Comparison of ENCODE assay signal across 17 cellular contexts in the genomic region with DNA sequence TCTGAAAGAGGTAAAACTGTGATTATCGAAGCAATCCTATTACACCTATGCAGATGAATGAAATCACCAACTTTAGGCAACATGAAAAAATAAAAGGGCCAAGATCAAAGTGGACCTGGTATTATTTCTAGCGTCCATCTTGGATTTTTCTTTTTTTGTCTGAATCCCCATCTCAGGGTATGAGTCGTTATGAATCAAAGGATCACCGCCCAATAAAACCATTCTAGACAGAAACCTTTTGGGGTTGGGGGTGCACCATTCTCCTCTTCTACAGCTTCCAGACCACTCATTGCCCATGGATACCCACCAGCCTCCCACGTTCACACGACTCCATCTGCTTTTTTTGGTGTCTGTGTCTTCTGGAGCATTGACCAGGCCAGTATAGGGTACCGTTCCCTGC. TPM values are rescaled to one million over a fixed set of nuclear protein-coding genes. Genes with fewer than 3 reads are reported as not detected.
DNase-seq lines count a peak whose midpoint lies in the region; ATAC-seq and TF ChIP-seq lines count a peak whose summit lies in the region.
"Had no signal": no experiment of that assay in that cellular context is flagged by ENCODE, and none has a peak within 500 bp of the region (broad histone marks: within the 10 kb centered on the region; RNA-seq: fewer than 3 reads in every experiment).

No MANE protein-coding gene starts in this region.

- H3K27ac ChIP-seq in AG04450 (ENCODE audit: low read depth, low read length) (peak overlapping the region; percentile 97), RWPE1 (peak overlapping the region; percentile 42), gastroesophageal sphincter (peak overlapping the region; percentile 68 to 84 (median 83)), smooth muscle cell (ENCODE audit: low read depth) (peak overlapping the region; percentile 92), foreskin keratinocyte (no peak overlapping the region)
- H3K27ac ChIP-seq: upper lobe of right lung had no signal

- no peak overlapping the region for H3K4me3 ChIP-seq in AG04450 (ENCODE audit: low read depth, low read length)
- H3K4me3 ChIP-seq in gastroesophageal sphincter = no peak overlapping the region
- H3K4me3 ChIP-seq in smooth muscle cell = no peak overlapping the region
- H3K4me3 ChIP-seq: upper lobe of right lung had no signal

- 94 to 99% methylated on average over 6 to 7 of the region's 7 CpGs for WGBS in gastroesophageal sphincter (ENCODE audit: low coverage in 1 of 2), 2 donors
- 89% methylated on average over 7 of the region's 7 CpGs for WGBS in smooth muscle cell (ENCODE audit: low lambda C conversion rate)

- TF ChIP-seq CTCF in AG04450 (IDR thresholded peaks at IDR 0.05; ENCODE audit: low read depth, low read length) (no peak), RWPE1 (conservative IDR thresholded peaks at IDR 0.05; ENCODE audit: low read depth) (no peak), gastroesophageal sphincter (IDR thresholded peaks at IDR 0.05) (no peak), smooth muscle cell (IDR thresholded peaks at IDR 0.05; ENCODE audit: borderline replicate concordance, insufficient read depth, poor library complexity, severe bottlenecking) (no peak), foreskin keratinocyte (conservative IDR thresholded peaks at IDR 0.05) (no peak)

- DNase-seq in AG04450 (ENCODE audit: low read depth, low spot score) (no peak), RWPE1 (ENCODE audit: low spot score) (no peak), smooth muscle cell (lab: John Stamatoyannopoulos, UW; ENCODE audit: unreplicated experiment) (no peak), NOMO-1 treated with DMSO at 0.1 percent for 48 hours (lab: John Stamatoyannopoulos, UW; ENCODE audit: unreplicated experiment) (no peak), foreskin keratinocyte (no peak), superior temporal gyrus (ENCODE audit: extremely low spot score) (no peak)
- DNase-seq: activated CD4-positive, CD25-positive, alpha-beta regulatory T cell treated with anti-CD3 and anti-CD28 coated beads, Interleukin-2, amount 50 U/mL, for 72 hours; activated naive CD4-positive, alpha-beta T cell treated with Interleukin-2 at 50 U/mL for 16 hours; AML-193; Calu3; effector CD8-positive, alpha-beta T cell; NCI-H2107; stimulated activated CD4-positive, alpha-beta T cell treated with anti-CD3 and anti-CD28 coated beads, Interleukin-4, amount 100 ng/mL, for 24 hours; upper lobe of right lung had no signal

- H3K4me1 ChIP-seq in gastroesophageal sphincter = peaks cover 17 to 98% (median 37%) of the 10 kb centered on the region in 3 donors
- peaks cover 18% of the 10 kb centered on the region for H3K4me1 ChIP-seq in smooth muscle cell (ENCODE audit: low read depth)
- peaks cover 36% of the 10 kb centered on the region for H3K4me1 ChIP-seq in foreskin keratinocyte
- H3K4me1 ChIP-seq: upper lobe of right lung had no signal

- H4K20me1 ChIP-seq in smooth muscle cell (ENCODE audit: low read depth) = peaks cover 35% of the 10 kb centered on the region

- H2AFZ ChIP-seq in smooth muscle cell (ENCODE audit: low read depth) = no peak overlapping the region

- POLR2A ChIA-PET in AG04450 (lab: Yijun Ruan, JAX) = interaction anchor here (1.0 kb wide), 1 partner anchor 16 kb away, joined by 4 read pairs; no protein-coding TSS in a partner anchor
- POLR2A ChIA-PET in RWPE1 (lab: Yijun Ruan, JAX; ENCODE audit: low non-redundant PET) = no interaction called here

- H3K9me3 ChIP-seq in AG04450 (ENCODE audit: control insufficient read depth, insufficient read depth, low read length) (no peaks in the 10 kb centered on the region), gastroesophageal sphincter (no peaks in the 10 kb centered on the region), smooth muscle cell (replicated peaks; ENCODE audit: low read depth) (no peaks in the 10 kb centered on the region)
- H3K9me3 ChIP-seq: upper lobe of right lung had no signal

- H3K4me2 ChIP-seq in smooth muscle cell = peak overlapping the region; percentile 44

- H3K27me3 ChIP-seq in AG04450 (ENCODE audit: control insufficient read depth, insufficient read depth, low read length) (no peaks in the 10 kb centered on the region), gastroesophageal sphincter (no peaks in the 10 kb centered on the region), smooth muscle cell (ENCODE audit: low read depth) (no peaks in the 10 kb centered on the region), foreskin keratinocyte (no peaks in the 10 kb centered on the region)
- H3K27me3 ChIP-seq: upper lobe of right lung had no signal

- peaks cover 31% of the 10 kb centered on the region for H3F3A ChIP-seq in smooth muscle cell (ENCODE audit: low read depth)

- TF ChIP-seq EP300 in gastroesophageal sphincter (IDR thresholded peaks at IDR 0.05) = no peak

- no peak for TF ChIP-seq POLR2A in gastroesophageal sphincter (IDR thresholded peaks at IDR 0.05)

- no peaks in the 10 kb centered on the region for H3K36me3 ChIP-seq in gastroesophageal sphincter
- H3K36me3 ChIP-seq in smooth muscle cell (ENCODE audit: low read depth) = no peaks in the 10 kb centered on the region
- H3K36me3 ChIP-seq: upper lobe of right lung had no signal

- ATAC-seq in gastroesophageal sphincter = no peak
- ATAC-seq in HG02678 (IDR thresholded peaks at IDR 0.05; ENCODE audit: unreplicated experiment) = no peak
- ATAC-seq in foreskin keratinocyte = no peak
- ATAC-seq: natural killer cell treated with Interleukin-12 subunit alpha and Interleukin-12 subunit beta and Interleukin-15 and Interleukin-18, amount 100 ng/mL, for 72 hours; upper lobe of right lung had no signal

- no peak overlapping the region for H3K9ac ChIP-seq in smooth muscle cell (ENCODE audit: low read depth)

- CTCF ChIA-PET in AG04450 (lab: Charles Lee) = no interaction called here
- CTCF ChIA-PET in RWPE1 (lab: Yijun Ruan, JAX) = interaction anchor here (1.1 kb wide), 1 partner anchor 97 kb away, joined by 8 read pairs; no protein-coding TSS in a partner anchor

- H3K79me2 ChIP-seq in smooth muscle cell (ENCODE audit: low read depth) = peaks cover 66% of the 10 kb centered on the region

RNA-seq across cellular contexts. Expression of gene MAP1B, which starts 33.4 kb away (rescaled TPM):
- 55.3 and 56.3 TPM in 2 replicates for polyA plus RNA-seq in AG04450 (2011; rRNA removed)
- 199 and 211 TPM in 2 replicates for polyA minus RNA-seq in AG04450 (2011; rRNA and poly(A)+ RNA removed)
- 1,000 to 10,000 TPM in 1 of 4 donors, 100 to 1,000 TPM in 3; 601 to 1,344 (median 738) TPM for total RNA-seq in gastroesophageal sphincter
- total RNA-seq in smooth muscle cell = 111 TPM in 2 replicates
- polyA plus RNA-seq in smooth muscle cell = 139 and 143 TPM in 2 replicates
- total RNA-seq in foreskin keratinocyte = 9.5 and 17.2 TPM in 2 replicates
- 1.4 and 2.4 TPM in 2 replicates for polyA plus RNA-seq in foreskin keratinocyte
